In genomic region chr4:2534904-2535385, GRCh38 we compare ENCODE assay signal across 8 cellular contexts. TPM values are rescaled to one million over a fixed set of nuclear protein-coding genes. Genes with fewer than 3 reads are reported as not detected.
DNase-seq lines count a peak whose midpoint lies in the region; ATAC-seq and TF ChIP-seq lines count a peak whose summit lies in the region.

No MANE protein-coding gene starts in this region.

- peaks cover 6 to 29% (median 13%) of the 10 kb centered on the region in 4 donors for H3K4me1 Mint-ChIP-seq in CD4-positive, CD25-positive, alpha-beta regulatory T cell
- peaks cover 20% of the 10 kb centered on the region for H3K4me1 Mint-ChIP-seq in nephron progenitor cell

- H3K9me3 Mint-ChIP-seq in CD4-positive, CD25-positive, alpha-beta regulatory T cell: no peaks in the 10 kb centered on the region
- no peaks in the 10 kb centered on the region for H3K9me3 Mint-ChIP-seq in nephron progenitor cell

- DNase-seq in CD4-positive, CD25-positive, alpha-beta regulatory T cell: no peak
- DNase-seq in MG63 (no peak), coronary artery (ENCODE audit: low spot score) (no peak), nephron progenitor cell (no peak), SHP77 treated with DMSO at 0.1 percent for 48 hours (lab: John Stamatoyannopoulos, UW) (no peak)

- no peaks in the 10 kb centered on the region for H3K9me3 ChIP-seq in CD4-positive, CD25-positive, alpha-beta regulatory T cell (ENCODE audit: control insufficient read depth in 2 of 2, low read length in 2 of 2)
- H3K9me3 ChIP-seq in MG63: no peaks in the 10 kb centered on the region

- no peak for ATAC-seq in CD4-positive, CD25-positive, alpha-beta regulatory T cell (ENCODE audit: low read depth in 2 of 2)
- no peak for ATAC-seq in HG03025 (IDR thresholded peaks at IDR 0.05; ENCODE audit: low FRiP score, unreplicated experiment)
- ATAC-seq in HG03439 (IDR thresholded peaks at IDR 0.05; ENCODE audit: unreplicated experiment): no peak
- no peak for ATAC-seq in GM18517 (IDR thresholded peaks at IDR 0.05; ENCODE audit: unreplicated experiment)

- TF ChIP-seq CTCF in coronary artery (IDR thresholded peaks at IDR 0.05) (no peak), nephron progenitor cell (IDR thresholded peaks at IDR 0.05) (no peak)

- H3K27ac ChIP-seq in CD4-positive, CD25-positive, alpha-beta regulatory T cell (ENCODE audit: insufficient read depth, low read length, poor library complexity, severe bottlenecking): no peak overlapping the region
- peak overlapping the region; percentile 89 to 99 for H3K27ac ChIP-seq in coronary artery

- peaks cover 23% of the 10 kb centered on the region for H3K4me1 ChIP-seq in CD4-positive, CD25-positive, alpha-beta regulatory T cell (ENCODE audit: control insufficient read depth, insufficient read depth, low read length, poor library complexity, severe bottlenecking)

- no peaks in the 10 kb centered on the region for H3K27me3 Mint-ChIP-seq in CD4-positive, CD25-positive, alpha-beta regulatory T cell
- H3K27me3 Mint-ChIP-seq in nephron progenitor cell (ENCODE audit: low read depth, poor library complexity): no peaks in the 10 kb centered on the region

- no peaks in the 10 kb centered on the region for H3K36me3 ChIP-seq in CD4-positive, CD25-positive, alpha-beta regulatory T cell (ENCODE audit: control insufficient read depth, insufficient read depth, low read length)
- H3K36me3 ChIP-seq in MG63: peaks cover 4% of the 10 kb centered on the region

- H3K4me3 ChIP-seq in CD4-positive, CD25-positive, alpha-beta regulatory T cell (ENCODE audit: low read depth, low read length): no peak overlapping the region
- peak overlapping the region; percentile 69 for H3K4me3 ChIP-seq in MG63
- H3K4me3 ChIP-seq in coronary artery: peak overlapping the region; percentile 100

- no peaks in the 10 kb centered on the region for H3K27me3 ChIP-seq in CD4-positive, CD25-positive, alpha-beta regulatory T cell (ENCODE audit: control insufficient read depth, insufficient read depth, low read length)
- no peaks in the 10 kb centered on the region for H3K27me3 ChIP-seq in MG63

- H3K4me3 Mint-ChIP-seq in CD4-positive, CD25-positive, alpha-beta regulatory T cell: peak overlapping the region; percentile 88 to 94 (median 91)
- H3K4me3 Mint-ChIP-seq in nephron progenitor cell: peak overlapping the region; percentile 94

- peak overlapping the region; percentile 87 to 93 (median 93) for H3K27ac Mint-ChIP-seq in CD4-positive, CD25-positive, alpha-beta regulatory T cell
- H3K27ac Mint-ChIP-seq in nephron progenitor cell: peak overlapping the region; percentile 100

- H3K36me3 Mint-ChIP-seq in CD4-positive, CD25-positive, alpha-beta regulatory T cell: no peaks in the 10 kb centered on the region
- peaks cover 7% of the 10 kb centered on the region for H3K36me3 Mint-ChIP-seq in nephron progenitor cell (ENCODE audit: low read depth)

RNA-seq across cellular contexts. Expression of gene FAM193A, which starts 1.5 kb away (rescaled TPM):
- 44.3 TPM for total RNA-seq in CD4-positive, CD25-positive, alpha-beta regulatory T cell
- 1 to 10 TPM in 2 of 4 donors, under 1 TPM in 2; 0.71 to 1.9 (median 1.3) TPM for polyA plus RNA-seq in CD4-positive, CD25-positive, alpha-beta regulatory T cell
- total RNA-seq in MG63 (2014; rRNA removed; shearing (Covaris generic); ENCODE audit: low replicate concordance): 7.3 and 24.4 TPM in 2 replicates
